Comparison of ENCODE assay signal across 10 cellular contexts in the genomic region with DNA sequence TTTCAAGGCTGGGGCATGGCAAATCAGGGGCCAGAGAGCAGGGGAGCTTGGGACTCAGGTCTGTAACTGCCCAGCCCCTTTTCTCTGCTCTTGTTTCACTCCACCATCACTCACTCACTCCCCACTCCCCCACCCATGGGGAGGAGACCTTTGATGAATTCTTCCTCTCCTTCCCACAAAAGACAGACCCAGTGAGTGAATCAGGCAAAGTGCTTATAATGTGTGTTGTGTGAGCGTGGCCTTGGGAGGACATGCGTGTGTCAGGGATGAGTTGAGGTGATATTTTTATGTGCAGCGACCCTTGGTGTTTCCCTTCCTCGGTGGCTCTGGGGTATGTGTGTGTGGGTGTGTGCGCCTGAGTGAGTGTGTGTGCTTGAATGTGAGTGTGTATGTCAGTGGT. TPM values are rescaled to one million over a fixed set of nuclear protein-coding genes. Genes with fewer than 3 reads are reported as not detected.
DNase-seq lines count a peak whose midpoint lies in the region; ATAC-seq, FAIRE-seq and TF ChIP-seq lines count a peak whose summit lies in the region.
"Had no signal": no experiment of that assay in that cellular context is flagged by ENCODE, and none has a peak within 500 bp of the region (broad histone marks: within the 10 kb centered on the region; RNA-seq: fewer than 3 reads in every experiment).

No MANE protein-coding gene starts in this region.

- peaks cover 50% of the 10 kb centered on the region for H3K4me1 Mint-ChIP-seq in dendritic cell treated with granulocyte-macrophage colony-stimulating factor and Interleukin-4, amounts not matched to agents 40 ng/mL and 50 ng/mL, for 4 days (ENCODE audit: low read depth)

- peaks cover 75% of the 10 kb centered on the region for H3K36me3 Mint-ChIP-seq in dendritic cell treated with granulocyte-macrophage colony-stimulating factor and Interleukin-4, amounts not matched to agents 40 ng/mL and 50 ng/mL, for 4 days (ENCODE audit: low read depth)

- intact Hi-C loops in dendritic cell treated with granulocyte-macrophage colony-stimulating factor and Interleukin-4, amounts not matched to agents 40 ng/mL and 50 ng/mL, for 4 days (cut with micrococcal nuclease) = no loop called here

- H3K4me2 ChIP-seq in parathyroid adenoma (ENCODE audit: low read length) = no peak overlapping the region

- H3K27me3 Mint-ChIP-seq in dendritic cell treated with granulocyte-macrophage colony-stimulating factor and Interleukin-4, amounts not matched to agents 40 ng/mL and 50 ng/mL, for 4 days = no peaks in the 10 kb centered on the region

- no peaks in the 10 kb centered on the region for H3K9me3 ChIP-seq in parathyroid adenoma (ENCODE audit: control insufficient read depth, low read length)

- TF ChIP-seq CTCF in parathyroid adenoma (IDR thresholded peaks at IDR 0.05) = no peak

- FAIRE-seq in GM12891 (lab: Jason Lieb, UNC) = peak; percentile 35

- no peaks in the 10 kb centered on the region for H3K9me3 Mint-ChIP-seq in dendritic cell treated with granulocyte-macrophage colony-stimulating factor and Interleukin-4, amounts not matched to agents 40 ng/mL and 50 ng/mL, for 4 days

- TF ChIP-seq POLR2A in GM12891 (IDR thresholded peaks at IDR 0.05; ENCODE audit: low read depth, low read length) = peak; percentile 66; the same call in 1 of the 2 replicates

- peaks cover 6% of the 10 kb centered on the region for H3K4me1 ChIP-seq in parathyroid adenoma

- ATAC-seq in GM18867 (IDR thresholded peaks at IDR 0.05; ENCODE audit: unreplicated experiment) = no peak
- ATAC-seq in HG03571 (IDR thresholded peaks at IDR 0.05; ENCODE audit: unreplicated experiment) = no peak

- no peak overlapping the region for H3K9ac ChIP-seq in parathyroid adenoma

- no peak overlapping the region for H3K4me3 Mint-ChIP-seq in dendritic cell treated with granulocyte-macrophage colony-stimulating factor and Interleukin-4, amounts not matched to agents 40 ng/mL and 50 ng/mL, for 4 days

- H3K36me3 ChIP-seq in parathyroid adenoma (ENCODE audit: control insufficient read depth, insufficient read depth, low read length) = no peaks in the 10 kb centered on the region

- no peaks in the 10 kb centered on the region for H3K27me3 ChIP-seq in parathyroid adenoma (ENCODE audit: control insufficient read depth, insufficient read depth, low read length)

- peaks cover 9% of the 10 kb centered on the region for H3K79me2 ChIP-seq in parathyroid adenoma

- H3K27ac Mint-ChIP-seq in dendritic cell treated with granulocyte-macrophage colony-stimulating factor and Interleukin-4, amounts not matched to agents 40 ng/mL and 50 ng/mL, for 4 days = peak overlapping the region; percentile 58

- DNase-seq in GM12891 (ENCODE audit: insufficient read length, low spot score) (no peak), OCI-M1 (lab: John Stamatoyannopoulos, UW) (peak; percentile 26), mucosa of gallbladder (ENCODE audit: low spot score) (no peak), NCI-H2029 treated with DMSO at 0.1 percent for 48 hours (lab: John Stamatoyannopoulos, UW) (no peak)
- DNase-seq: left colon, NCI-H2029 had no signal

- peak overlapping the region; percentile 51 for H3K27ac ChIP-seq in parathyroid adenoma

- H3K4me3 ChIP-seq in parathyroid adenoma (ENCODE audit: low read depth, low read length) = no peak overlapping the region

- no peak overlapping the region for H2AFZ ChIP-seq in parathyroid adenoma

TF ChIP-seq in GM12891, 5 proteins besides CTCF, POLR2A, EP300 and RAD21:
- TF ChIP-seq POU2F2 (IDR thresholded peaks at IDR 0.05; ENCODE audit: low read depth, low read length) (0 out of 2 replicates have a peak, but pooled peaks have one; percentile 9), PAX5 (IDR thresholded peaks at IDR 0.05; ENCODE audit: insufficient read depth, low read length, severe bottlenecking) (no peak)
TF ChIP-seq in GM12891: peak in this region for 1.

RNA-seq across cellular contexts. Expression of a gene that starts 1.0 kb away (rescaled TPM):
- 28.3 TPM for polyA plus RNA-seq in GM12891 (2012; ENCODE audit: low read depth, missing spikeins)
- total RNA-seq in mucosa of gallbladder = 50.0 TPM

RNA-seq across cellular contexts. Expression of a gene that starts 9.9 kb away (rescaled TPM):
- 31.1 TPM for polyA plus RNA-seq in GM12891 (2012; ENCODE audit: low read depth, missing spikeins)
- total RNA-seq in mucosa of gallbladder = 50.5 TPM

RNA-seq across cellular contexts. Expression of a gene that starts 48.3 kb away (rescaled TPM):
- polyA plus RNA-seq in GM12891 (2012; ENCODE audit: low read depth, missing spikeins) = 113 TPM
- 58.2 TPM for total RNA-seq in mucosa of gallbladder
